Comparison of ENCODE assay signal across 15 cellular contexts in the genomic region with DNA sequence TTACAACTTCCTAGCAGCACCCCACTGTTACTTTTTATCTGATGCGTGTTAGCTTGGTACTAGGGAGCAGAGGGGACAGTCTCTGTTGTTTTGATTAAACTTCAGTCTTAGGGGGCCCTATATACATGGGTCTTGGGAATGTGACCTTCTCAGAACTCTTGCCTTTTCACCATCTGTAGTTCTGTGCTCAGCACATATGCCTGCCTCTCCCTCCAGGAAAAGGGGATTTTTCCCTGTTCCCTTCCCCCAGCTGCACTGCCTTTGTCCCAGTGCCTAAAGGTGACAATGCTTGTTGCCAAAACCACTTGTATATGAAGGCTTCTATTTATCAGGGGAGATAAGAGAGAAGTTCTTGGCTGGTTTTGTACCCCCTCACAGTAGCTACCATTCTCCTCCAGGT. TPM values are rescaled to one million over a fixed set of nuclear protein-coding genes. Genes with fewer than 3 reads are reported as not detected.
DNase-seq lines count a peak whose midpoint lies in the region; ATAC-seq and TF ChIP-seq lines count a peak whose summit lies in the region.
"Had no signal": no experiment of that assay in that cellular context is flagged by ENCODE, and none has a peak within 500 bp of the region (broad histone marks: within the 10 kb centered on the region; RNA-seq: fewer than 3 reads in every experiment).

No MANE protein-coding gene starts in this region.

- no peak overlapping the region for H2BK120ac ChIP-seq in H9 (ENCODE audit: low read depth, low read length, poor library complexity, severe bottlenecking)

- H3K4me2 ChIP-seq in H9 (ENCODE audit: insufficient read depth, insufficient read length, low read length): no peak overlapping the region

- H4K91ac ChIP-seq in H9 (ENCODE audit: insufficient read length, low read depth, low read length): no peak overlapping the region

- H3K9me3 ChIP-seq in H9 (ENCODE audit: control insufficient read depth, low read depth, low read length) (no peaks in the 10 kb centered on the region), endodermal cell (ENCODE audit: control insufficient read depth, low read length) (no peaks in the 10 kb centered on the region)
- no peaks in the 10 kb centered on the region for H3K9me3 ChIP-seq in CD4-positive, alpha-beta T cell (ENCODE audit: control insufficient read depth, low read length)
- H3K9me3 ChIP-seq: BE2C, Caco-2, HAP-1 had no signal

- H3K9ac ChIP-seq in H9 (ENCODE audit: extremely low read depth, insufficient read length, low read length): no peak overlapping the region
- no peak overlapping the region for H3K9ac ChIP-seq in endodermal cell (ENCODE audit: extremely low read depth, low read length, poor library complexity, severe bottlenecking)

- H3K14ac ChIP-seq in H9 (ENCODE audit: insufficient read depth, low read length): no peak overlapping the region

- H3K23me2 ChIP-seq in H9 (ENCODE audit: insufficient read length, low read depth, low read length, poor library complexity, severe bottlenecking): no peaks in the 10 kb centered on the region

- H3K4me1 Mint-ChIP-seq in H9 (peaks cover 16 to 17% of the 10 kb centered on the region in 2 experiments), endodermal cell (peaks cover 6% of the 10 kb centered on the region)
- H3K4me1 Mint-ChIP-seq in activated T-helper 1 cell treated with anti-CD3 and anti-CD28 coated beads, Interleukin-12 subunit alpha, Interleukin-12 subunit beta, Interleukin-2, Interleukin-4 antibody, amounts not matched to agents 30 ng/mL and 10 ng/mL and 1 ng/mL, durations not matched to agents 14 hours and 24 hours and 36 hours (ENCODE audit: low read depth): peaks cover 36% of the 10 kb centered on the region
- H3K4me1 Mint-ChIP-seq in CD4-positive, alpha-beta T cell (ENCODE audit: low read depth): peaks cover 12% of the 10 kb centered on the region
- H3K4me1 Mint-ChIP-seq in activated T-helper 17 cell treated with anti-CD3 and anti-CD28 coated beads, Interleukin-2, amount 50 U/mL, for 72 hours: peaks cover 4% of the 10 kb centered on the region

- no CpG with 5 or more reads among the region's 1 CpG for WGBS in H9 (ENCODE audit: extremely low coverage, insufficient read length, low lambda C conversion rate)
- WGBS in endodermal cell (ENCODE audit: insufficient coverage in 1 of 2, insufficient read length in 1 of 2), 2 experiments: 73% methylated on average over 1 of the region's 1 CpG; no CpG with 5 or more reads in 1 of the 2 experiments

- H3K27ac ChIP-seq in H9 (ENCODE audit: insufficient read length, low read depth, low read length): no peak overlapping the region
- no peak overlapping the region for H3K27ac ChIP-seq in endodermal cell (ENCODE audit: low read depth, low read length)
- H3K27ac ChIP-seq in CD4-positive, alpha-beta T cell (ENCODE audit: low read depth, low read length): no peak overlapping the region

- H3K23ac ChIP-seq in H9 (ENCODE audit: insufficient read length, low read depth, low read length): no peak overlapping the region

- H3K4me3 ChIP-seq in endodermal cell (ENCODE audit: low read length): no peak overlapping the region
- H3K4me3 ChIP-seq: HAP-1 had no signal

- H3K4ac ChIP-seq in H9 (ENCODE audit: low read depth, low read length): no peak overlapping the region

- H3K36me3 Mint-ChIP-seq in H9 (ENCODE audit: insufficient read depth in 1 of 3, low read depth in 3 of 3) (no peaks in the 10 kb centered on the region), endodermal cell (ENCODE audit: low read depth) (no peaks in the 10 kb centered on the region)
- peaks cover 4% of the 10 kb centered on the region for H3K36me3 Mint-ChIP-seq in activated T-helper 1 cell treated with anti-CD3 and anti-CD28 coated beads, Interleukin-12 subunit alpha, Interleukin-12 subunit beta, Interleukin-2, Interleukin-4 antibody, amounts not matched to agents 30 ng/mL and 10 ng/mL and 1 ng/mL, durations not matched to agents 14 hours and 24 hours and 36 hours (ENCODE audit: low read depth)
- no peaks in the 10 kb centered on the region for H3K36me3 Mint-ChIP-seq in CD4-positive, alpha-beta T cell (ENCODE audit: low read depth)
- no peaks in the 10 kb centered on the region for H3K36me3 Mint-ChIP-seq in activated T-helper 17 cell treated with anti-CD3 and anti-CD28 coated beads, Interleukin-2, amount 50 U/mL, for 72 hours (ENCODE audit: low read depth)
- H3K36me3 Mint-ChIP-seq: CD4-positive, CD25-positive, alpha-beta regulatory T cell; IgD-negative memory B cell had no signal

- no peaks in the 10 kb centered on the region for H3K79me2 ChIP-seq in H9 (ENCODE audit: insufficient read depth, low read length)

- H2AK5ac ChIP-seq in H9 (ENCODE audit: insufficient read length, low read length): no peak overlapping the region

- H3K18ac ChIP-seq in H9 (ENCODE audit: insufficient read length, low read depth, low read length): no peak overlapping the region

- H4K5ac ChIP-seq in H9 (ENCODE audit: insufficient read length, low read depth, low read length): no peak overlapping the region

- no peak overlapping the region for H2BK20ac ChIP-seq in H9 (ENCODE audit: low read depth, low read length, poor library complexity, severe bottlenecking)

- no peak overlapping the region for H3K4me3 Mint-ChIP-seq in H9
- peak overlapping the region; percentile 21 for H3K4me3 Mint-ChIP-seq in activated T-helper 1 cell treated with anti-CD3 and anti-CD28 coated beads, Interleukin-12 subunit alpha, Interleukin-12 subunit beta, Interleukin-2, Interleukin-4 antibody, amounts not matched to agents 30 ng/mL and 10 ng/mL and 1 ng/mL, durations not matched to agents 14 hours and 24 hours and 36 hours
- H3K4me3 Mint-ChIP-seq in endodermal cell: no peak overlapping the region
- H3K4me3 Mint-ChIP-seq in CD4-positive, alpha-beta T cell: no peak overlapping the region
- no peak overlapping the region for H3K4me3 Mint-ChIP-seq in activated T-helper 17 cell treated with anti-CD3 and anti-CD28 coated beads, Interleukin-2, amount 50 U/mL, for 72 hours
- H3K4me3 Mint-ChIP-seq: CD4-positive, CD25-positive, alpha-beta regulatory T cell; IgD-negative memory B cell had no signal

- no peak overlapping the region for H2BK15ac ChIP-seq in H9 (ENCODE audit: low read depth, low read length)

- H3K9me3 Mint-ChIP-seq in H9 (no peaks in the 10 kb centered on the region), endodermal cell (no peaks in the 10 kb centered on the region)
- H3K9me3 Mint-ChIP-seq in activated T-helper 1 cell treated with anti-CD3 and anti-CD28 coated beads, Interleukin-12 subunit alpha, Interleukin-12 subunit beta, Interleukin-2, Interleukin-4 antibody, amounts not matched to agents 30 ng/mL and 10 ng/mL and 1 ng/mL, durations not matched to agents 14 hours and 24 hours and 36 hours: peaks cover 15% of the 10 kb centered on the region
- no peaks in the 10 kb centered on the region for H3K9me3 Mint-ChIP-seq in CD4-positive, alpha-beta T cell
- no peaks in the 10 kb centered on the region for H3K9me3 Mint-ChIP-seq in activated T-helper 17 cell treated with anti-CD3 and anti-CD28 coated beads, Interleukin-2, amount 50 U/mL, for 72 hours

- H3T11ph ChIP-seq in H9 (ENCODE audit: low read length): no peak overlapping the region

- intact Hi-C loops in activated T-helper 1 cell treated with anti-CD3 and anti-CD28 coated beads, Interleukin-12 subunit alpha, Interleukin-12 subunit beta, Interleukin-2, Interleukin-4 antibody, amounts not matched to agents 30 ng/mL and 10 ng/mL and 1 ng/mL, durations not matched to agents 14 hours and 24 hours and 36 hours (cut with micrococcal nuclease): no loop called here
- intact Hi-C loops in CD4-positive, alpha-beta T cell (cut with DNase I, micrococcal nuclease): no loop called here

- no peak overlapping the region for H3K56ac ChIP-seq in H9 (ENCODE audit: insufficient read length, low read depth, low read length)

- no peaks in the 10 kb centered on the region for H3K27me3 Mint-ChIP-seq in H9 (ENCODE audit: low read depth)
- H3K27me3 Mint-ChIP-seq in activated T-helper 1 cell treated with anti-CD3 and anti-CD28 coated beads, Interleukin-12 subunit alpha, Interleukin-12 subunit beta, Interleukin-2, Interleukin-4 antibody, amounts not matched to agents 30 ng/mL and 10 ng/mL and 1 ng/mL, durations not matched to agents 14 hours and 24 hours and 36 hours (ENCODE audit: insufficient read depth): peaks cover 5% of the 10 kb centered on the region
- no peaks in the 10 kb centered on the region for H3K27me3 Mint-ChIP-seq in endodermal cell (ENCODE audit: insufficient read depth)
- no peaks in the 10 kb centered on the region for H3K27me3 Mint-ChIP-seq in CD4-positive, alpha-beta T cell
- H3K27me3 Mint-ChIP-seq in activated T-helper 17 cell treated with anti-CD3 and anti-CD28 coated beads, Interleukin-2, amount 50 U/mL, for 72 hours: no peaks in the 10 kb centered on the region

- no peaks in the 10 kb centered on the region for H3K27me3 ChIP-seq in H9 (ENCODE audit: insufficient read depth, low read length)
- H3K27me3 ChIP-seq in endodermal cell (ENCODE audit: control insufficient read depth, insufficient read depth, low read length, poor library complexity, severe bottlenecking): no peaks in the 10 kb centered on the region
- H3K27me3 ChIP-seq in CD4-positive, alpha-beta T cell (ENCODE audit: control insufficient read depth, insufficient read depth, low read length): no peaks in the 10 kb centered on the region
- H3K27me3 ChIP-seq: BE2C had no signal

- H2AFZ ChIP-seq in H9 (ENCODE audit: low read length): peak overlapping the region; percentile 73

- TF ChIP-seq CTCF in H9 (conservative IDR thresholded peaks at IDR 0.05) (no peak), endodermal cell (conservative IDR thresholded peaks at IDR 0.05) (no peak)
- no peak for TF ChIP-seq CTCF in CD4-positive, alpha-beta T cell (IDR thresholded peaks at IDR 0.05)

- no peak for ATAC-seq in CD4-positive, alpha-beta T cell (ENCODE audit: poor library complexity)
- ATAC-seq in activated T-helper 17 cell treated with anti-CD3 and anti-CD28 coated beads, Interleukin-2, amount 50 U/mL, for 72 hours (replicated peaks): no peak
- ATAC-seq in GM18867 (IDR thresholded peaks at IDR 0.05; ENCODE audit: unreplicated experiment): no peak
- ATAC-seq: HepG2 had no signal

- H3K4me1 ChIP-seq in H9 (ENCODE audit: insufficient read depth, low read length): peaks cover 3% of the 10 kb centered on the region; the same call in 1 of the 2 replicates
- H3K4me1 ChIP-seq in endodermal cell (ENCODE audit: control insufficient read depth, insufficient read depth, low read length): no peaks in the 10 kb centered on the region
- H3K4me1 ChIP-seq: BE2C, Caco-2, HAP-1 had no signal

- no peak overlapping the region for H2BK5ac ChIP-seq in H9 (ENCODE audit: insufficient read length, low read length)

- CTCF ChIA-PET in CD4-positive, alpha-beta T cell (lab: Charles Lee): no interaction called here

- H4K8ac ChIP-seq in H9 (replicated peaks; ENCODE audit: insufficient read length, low read depth, low read length): no peak overlapping the region

- H3K27ac Mint-ChIP-seq in H9 (no peak overlapping the region; a peak in 1 of 7 replicates), endodermal cell (no peak overlapping the region)
- no peak overlapping the region for H3K27ac Mint-ChIP-seq in activated T-helper 1 cell treated with anti-CD3 and anti-CD28 coated beads, Interleukin-12 subunit alpha, Interleukin-12 subunit beta, Interleukin-2, Interleukin-4 antibody, amounts not matched to agents 30 ng/mL and 10 ng/mL and 1 ng/mL, durations not matched to agents 14 hours and 24 hours and 36 hours
- no peak overlapping the region for H3K27ac Mint-ChIP-seq in CD4-positive, alpha-beta T cell
- H3K27ac Mint-ChIP-seq in activated T-helper 17 cell treated with anti-CD3 and anti-CD28 coated beads, Interleukin-2, amount 50 U/mL, for 72 hours: no peak overlapping the region
- H3K27ac Mint-ChIP-seq: CD4-positive, CD25-positive, alpha-beta regulatory T cell had no signal

- H4K20me1 ChIP-seq in H9 (ENCODE audit: control insufficient read depth, insufficient read depth, insufficient read length): no peaks in the 10 kb centered on the region

- no peak overlapping the region for H2BK12ac ChIP-seq in H9 (ENCODE audit: insufficient read length, low read depth, low read length)

- H3K36me3 ChIP-seq in endodermal cell (ENCODE audit: control insufficient read depth, insufficient read depth, low read length): no peaks in the 10 kb centered on the region
- H3K36me3 ChIP-seq: BE2C, HAP-1 had no signal

- POLR2A ChIA-PET in CD4-positive, alpha-beta T cell (lab: Charles Lee): interaction anchor here (0.6 to 1.2 kb wide), 2 partner anchors 9 to 123 kb away, joined by 4 read pairs; a partner anchor contains a TSS

- no peak for DNase-seq in H9
- DNase-seq in activated T-helper 1 cell treated with anti-CD3 and anti-CD28 coated beads, Interleukin-12 subunit alpha, Interleukin-12 subunit beta, Interleukin-2, Interleukin-4 antibody, amounts not matched to agents 30 ng/mL and 10 ng/mL and 1 ng/mL, durations not matched to agents 14 hours and 24 hours and 36 hours (ENCODE audit: low spot score): no peak
- DNase-seq in endodermal cell: peak; percentile 51
- DNase-seq in CD4-positive, alpha-beta T cell: no peak
- DNase-seq: ACHN; BE2C; C1 segment of cervical spinal cord; Caco-2; CD4-positive, CD25-positive, alpha-beta regulatory T cell; GOT3 had no signal

- no peaks in the 10 kb centered on the region for H3K79me1 ChIP-seq in H9 (ENCODE audit: insufficient read depth, low read depth, low read length, poor library complexity, severe bottlenecking)

RNA-seq across cellular contexts. Expression of a gene that starts 9.8 kb away (rescaled TPM):
- 6.3 and 7.9 TPM in 2 replicates for total RNA-seq in H9 (2021)
- total RNA-seq in activated T-helper 1 cell treated with anti-CD3 and anti-CD28 coated beads, Interleukin-12 subunit alpha, Interleukin-12 subunit beta, Interleukin-2, Interleukin-4 antibody, amounts not matched to agents 30 ng/mL and 10 ng/mL and 1 ng/mL, durations not matched to agents 14 hours and 24 hours and 36 hours: 51.8 and 56.9 TPM in 2 replicates
- 1 to 10 TPM; 2.8 to 3.9 TPM for total RNA-seq in endodermal cell
- 3.8 TPM for polyA plus RNA-seq in endodermal cell (2013, experiment 1 of 2)
- 3.6 TPM for polyA plus RNA-seq in endodermal cell (2013, experiment 2 of 2)
- total RNA-seq in CD4-positive, alpha-beta T cell: 100 to 1,000 TPM; 202 to 225 TPM
- 10 to 100 TPM; 36.0 to 37.0 TPM for total RNA-seq in activated T-helper 17 cell treated with anti-CD3 and anti-CD28 coated beads, Interleukin-2, amount 50 U/mL, for 72 hours
- total RNA-seq: Caco-2, HepG2 had no signal
- polyA plus RNA-seq: HepG2 had no signal
